ENCODE assay signal across 8 cellular contexts in genomic region chr10:3172446-3173172, GRCh38. TPM values are rescaled to one million over a fixed set of nuclear protein-coding genes. Genes with fewer than 3 reads are reported as not detected.
DNase-seq lines count a peak whose midpoint lies in the region; TF ChIP-seq lines count a peak whose summit lies in the region.

Gene PITRM1, minus strand, starts transcription at chr10:3172782. Its CDS starts 10 bp downstream, at chr10:3172772.

- H3K36me3 Mint-ChIP-seq in neural progenitor cell, result peaks cover 12% of the 10 kb centered on the region

- H3K9me3 ChIP-seq in HAP-1, result no peaks in the 10 kb centered on the region
- no peaks in the 10 kb centered on the region for H3K9me3 ChIP-seq in MM.1S (replicated peaks; ENCODE audit: insufficient read depth, low read length)
- no peaks in the 10 kb centered on the region for H3K9me3 ChIP-seq in neural progenitor cell (ENCODE audit: low read depth)

- H3K9me3 Mint-ChIP-seq in neural progenitor cell, result no peaks in the 10 kb centered on the region

- DNase-seq in G401 (ENCODE audit: low spot score) (peak; percentile 99), HAP-1 (ENCODE audit: low spot score in 2 of 2) (peak; percentile 96 to 99), MM.1S (peak; percentile 99), SIG-M5 (lab: John Stamatoyannopoulos, UW) (peak; percentile 74), activated gamma-delta T cell treated with Interleukin-2 at 50 U/mL for 16 hours (peak; percentile 98), foreskin fibroblast (peak; percentile 100), neural progenitor cell (ENCODE audit: low spot score) (peak; percentile 99), stromal cell of bone marrow (ENCODE audit: low read depth) (peak; percentile 97)

- H3K27me3 Mint-ChIP-seq in neural progenitor cell (ENCODE audit: insufficient read depth, low read depth), result peaks cover 4% of the 10 kb centered on the region

- H2AFZ ChIP-seq in MM.1S (ENCODE audit: low read length), result peak within 1 kb of the TSS; percentile 72
- peak within 1 kb of the TSS; percentile 78 for H2AFZ ChIP-seq in neural progenitor cell (replicated peaks)

- H3K4me2 ChIP-seq in MM.1S (ENCODE audit: low read depth, low read length) (peak within 1 kb of the TSS; percentile 86), neural progenitor cell (peak within 1 kb of the TSS; percentile 87)

- H3F3A ChIP-seq in MM.1S (ENCODE audit: insufficient read depth, low read length), result no peaks in the 10 kb centered on the region
- H3F3A ChIP-seq in neural progenitor cell (ENCODE audit: low read depth), result peaks cover 11% of the 10 kb centered on the region

- TF ChIP-seq CTCF in MM.1S (IDR thresholded peaks at IDR 0.05; ENCODE audit: low read length) (no peak), foreskin fibroblast (IDR thresholded peaks at IDR 0.05; ENCODE audit: low read depth, low read length) (no peak), neural progenitor cell (IDR thresholded peaks at IDR 0.05) (no peak)

- H3K27me3 ChIP-seq in HAP-1 (ENCODE audit: low read depth) (peaks cover 26% of the 10 kb centered on the region), MM.1S (replicated peaks; ENCODE audit: insufficient read depth, low read length) (no peaks in the 10 kb centered on the region), neural progenitor cell (no peaks in the 10 kb centered on the region)

- H3K79me2 ChIP-seq in MM.1S (ENCODE audit: low read length), result peaks cover 31% of the 10 kb centered on the region
- H3K79me2 ChIP-seq in neural progenitor cell (ENCODE audit: low read depth), result no peaks in the 10 kb centered on the region

- H3K9me2 ChIP-seq in MM.1S (replicated peaks; ENCODE audit: insufficient read depth, low read length), result no peaks in the 10 kb centered on the region

- H4K20me1 ChIP-seq in MM.1S (ENCODE audit: insufficient read depth, low read length), result no peaks in the 10 kb centered on the region
- H4K20me1 ChIP-seq in neural progenitor cell (ENCODE audit: low read depth), result no peaks in the 10 kb centered on the region

- H3K27ac Mint-ChIP-seq in neural progenitor cell, result no peak within 1 kb of the TSS

- H3K4me3 Mint-ChIP-seq in neural progenitor cell, result peak within 1 kb of the TSS; percentile 93

- H3K27ac ChIP-seq in MM.1S (ENCODE audit: low read length), result peak within 1 kb of the TSS; percentile 53; the same call in 1 of the 2 replicates
- H3K27ac ChIP-seq in neural progenitor cell, result no peak within 1 kb of the TSS

- H3K36me3 ChIP-seq in HAP-1 (replicated peaks), result peaks cover 25% of the 10 kb centered on the region
- no peaks in the 10 kb centered on the region; the same call in 1 of the 2 replicates for H3K36me3 ChIP-seq in MM.1S (replicated peaks; ENCODE audit: insufficient read depth, low read length)
- H3K36me3 ChIP-seq in neural progenitor cell, result no peaks in the 10 kb centered on the region

- peaks cover 5% of the 10 kb centered on the region for H3K4me1 Mint-ChIP-seq in neural progenitor cell

- in situ Hi-C loops in G401 (cut with HindIII; ENCODE audit: low sequenced_read_pairs) (no loop called here), HAP-1 (cut with MboI; ENCODE audit: low sequenced_read_pairs) (no loop called here)

- H3K4me1 ChIP-seq in HAP-1 (peaks cover 4% of the 10 kb centered on the region; the same call in 1 of the 2 replicates), MM.1S (ENCODE audit: low read length) (no peaks in the 10 kb centered on the region), neural progenitor cell (peaks cover 4% of the 10 kb centered on the region)

- peak within 1 kb of the TSS; percentile 79 for H3K9ac ChIP-seq in MM.1S (ENCODE audit: low read length)
- H3K9ac ChIP-seq in neural progenitor cell, result no peak within 1 kb of the TSS

- peak within 1 kb of the TSS; percentile 86 for H3K4me3 ChIP-seq in HAP-1
- H3K4me3 ChIP-seq in MM.1S (ENCODE audit: low read length), result peak within 1 kb of the TSS; percentile 79
- peak within 1 kb of the TSS; percentile 81 to 92 for H3K4me3 ChIP-seq in foreskin fibroblast (ENCODE audit: low read depth in 1 of 2, low read length in 2 of 2)
- peak within 1 kb of the TSS; percentile 77 for H3K4me3 ChIP-seq in neural progenitor cell

RNA-seq across cellular contexts. Expression of gene PITRM1, which starts in this region (rescaled TPM):
- 45.7 and 79.6 TPM in 2 replicates for total RNA-seq in G401 (2014; rRNA removed; shearing (Covaris generic))
- total RNA-seq in neural progenitor cell (ENCODE audit: low replicate concordance), result 27.2 and 38.0 TPM in 2 replicates
